1 cellular context compared by ENCODE assay signal in the genomic region with DNA sequence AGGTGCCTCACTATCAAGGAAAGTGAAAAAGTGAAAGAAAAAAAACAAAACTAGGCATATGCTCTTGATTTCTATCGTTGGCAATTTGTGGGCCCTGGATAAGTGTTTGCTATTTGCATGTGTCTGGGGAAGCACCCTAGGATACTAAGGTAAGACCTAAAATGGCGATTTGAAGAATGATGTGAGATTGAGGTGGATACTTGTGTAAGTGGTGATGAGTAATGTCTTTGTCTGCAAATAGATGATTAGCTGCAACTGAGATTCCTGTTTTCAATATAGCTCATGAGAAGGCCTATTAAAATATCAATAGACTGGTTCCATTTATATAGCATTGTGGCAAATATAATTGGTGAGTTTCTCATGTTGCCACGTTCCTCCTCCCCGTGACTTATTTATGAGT.
TF ChIP-seq lines count a peak whose summit lies in the region.

No MANE protein-coding gene starts in this region.

TF ChIP-seq in WTC11, 78 proteins besides CTCF, POLR2A, EP300 and RAD21 (continued from another document and continues in another):
- TF ChIP-seq ZNF121 (CRISPR knock-in tag; IDR thresholded peaks at IDR 0.05): no peak
- TF ChIP-seq, protein P1, sequence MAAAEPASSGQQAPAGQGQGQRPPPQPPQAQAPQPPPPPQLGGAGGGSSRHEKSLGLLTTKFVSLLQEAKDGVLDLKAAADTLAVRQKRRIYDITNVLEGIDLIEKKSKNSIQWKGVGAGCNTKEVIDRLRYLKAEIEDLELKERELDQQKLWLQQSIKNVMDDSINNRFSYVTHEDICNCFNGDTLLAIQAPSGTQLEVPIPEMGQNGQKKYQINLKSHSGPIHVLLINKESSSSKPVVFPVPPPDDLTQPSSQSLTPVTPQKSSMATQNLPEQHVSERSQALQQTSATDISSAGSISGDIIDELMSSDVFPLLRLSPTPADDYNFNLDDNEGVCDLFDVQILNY (CRISPR knock-in tag; IDR thresholded peaks at IDR 0.05): no peak
- TF ChIP-seq NR3C1 (CRISPR knock-in tag; conservative IDR thresholded peaks at IDR 0.05; ENCODE audit: low read depth): no peak
- no peak for TF ChIP-seq NR1H2 (CRISPR knock-in tag; IDR thresholded peaks at IDR 0.05)
- no peak for TF ChIP-seq HMGA2 (CRISPR knock-in tag; IDR thresholded peaks at IDR 0.05)
- TF ChIP-seq SMAD3 (CRISPR knock-in tag; IDR thresholded peaks at IDR 0.05; ENCODE audit: borderline replicate concordance): no peak
- TF ChIP-seq, protein P2, sequence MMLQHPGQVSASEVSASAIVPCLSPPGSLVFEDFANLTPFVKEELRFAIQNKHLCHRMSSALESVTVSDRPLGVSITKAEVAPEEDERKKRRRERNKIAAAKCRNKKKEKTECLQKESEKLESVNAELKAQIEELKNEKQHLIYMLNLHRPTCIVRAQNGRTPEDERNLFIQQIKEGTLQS (CRISPR knock-in tag; conservative IDR thresholded peaks at IDR 0.05): no peak
- TF ChIP-seq ZNF219 (CRISPR knock-in tag; IDR thresholded peaks at IDR 0.05; ENCODE audit: borderline replicate concordance): no peak
- TF ChIP-seq ZNF317 (CRISPR knock-in tag; IDR thresholded peaks at IDR 0.05; ENCODE audit: borderline replicate concordance, low read depth): no peak
- TF ChIP-seq, protein P3, sequence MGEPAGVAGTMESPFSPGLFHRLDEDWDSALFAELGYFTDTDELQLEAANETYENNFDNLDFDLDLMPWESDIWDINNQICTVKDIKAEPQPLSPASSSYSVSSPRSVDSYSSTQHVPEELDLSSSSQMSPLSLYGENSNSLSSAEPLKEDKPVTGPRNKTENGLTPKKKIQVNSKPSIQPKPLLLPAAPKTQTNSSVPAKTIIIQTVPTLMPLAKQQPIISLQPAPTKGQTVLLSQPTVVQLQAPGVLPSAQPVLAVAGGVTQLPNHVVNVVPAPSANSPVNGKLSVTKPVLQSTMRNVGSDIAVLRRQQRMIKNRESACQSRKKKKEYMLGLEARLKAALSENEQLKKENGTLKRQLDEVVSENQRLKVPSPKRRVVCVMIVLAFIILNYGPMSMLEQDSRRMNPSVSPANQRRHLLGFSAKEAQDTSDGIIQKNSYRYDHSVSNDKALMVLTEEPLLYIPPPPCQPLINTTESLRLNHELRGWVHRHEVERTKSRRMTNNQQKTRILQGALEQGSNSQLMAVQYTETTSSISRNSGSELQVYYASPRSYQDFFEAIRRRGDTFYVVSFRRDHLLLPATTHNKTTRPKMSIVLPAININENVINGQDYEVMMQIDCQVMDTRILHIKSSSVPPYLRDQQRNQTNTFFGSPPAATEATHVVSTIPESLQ (CRISPR knock-in tag; IDR thresholded peaks at IDR 0.05): no peak
- no peak for TF ChIP-seq KAT7 (CRISPR knock-in tag; IDR thresholded peaks at IDR 0.05; ENCODE audit: borderline replicate concordance)
- TF ChIP-seq TEAD1 (CRISPR knock-in tag; IDR thresholded peaks at IDR 0.05): no peak
- TF ChIP-seq, protein P4, sequence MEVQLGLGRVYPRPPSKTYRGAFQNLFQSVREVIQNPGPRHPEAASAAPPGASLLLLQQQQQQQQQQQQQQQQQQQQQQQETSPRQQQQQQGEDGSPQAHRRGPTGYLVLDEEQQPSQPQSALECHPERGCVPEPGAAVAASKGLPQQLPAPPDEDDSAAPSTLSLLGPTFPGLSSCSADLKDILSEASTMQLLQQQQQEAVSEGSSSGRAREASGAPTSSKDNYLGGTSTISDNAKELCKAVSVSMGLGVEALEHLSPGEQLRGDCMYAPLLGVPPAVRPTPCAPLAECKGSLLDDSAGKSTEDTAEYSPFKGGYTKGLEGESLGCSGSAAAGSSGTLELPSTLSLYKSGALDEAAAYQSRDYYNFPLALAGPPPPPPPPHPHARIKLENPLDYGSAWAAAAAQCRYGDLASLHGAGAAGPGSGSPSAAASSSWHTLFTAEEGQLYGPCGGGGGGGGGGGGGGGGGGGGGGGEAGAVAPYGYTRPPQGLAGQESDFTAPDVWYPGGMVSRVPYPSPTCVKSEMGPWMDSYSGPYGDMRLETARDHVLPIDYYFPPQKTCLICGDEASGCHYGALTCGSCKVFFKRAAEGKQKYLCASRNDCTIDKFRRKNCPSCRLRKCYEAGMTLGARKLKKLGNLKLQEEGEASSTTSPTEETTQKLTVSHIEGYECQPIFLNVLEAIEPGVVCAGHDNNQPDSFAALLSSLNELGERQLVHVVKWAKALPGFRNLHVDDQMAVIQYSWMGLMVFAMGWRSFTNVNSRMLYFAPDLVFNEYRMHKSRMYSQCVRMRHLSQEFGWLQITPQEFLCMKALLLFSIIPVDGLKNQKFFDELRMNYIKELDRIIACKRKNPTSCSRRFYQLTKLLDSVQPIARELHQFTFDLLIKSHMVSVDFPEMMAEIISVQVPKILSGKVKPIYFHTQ (CRISPR knock-in tag; IDR thresholded peaks at IDR 0.05): peak; percentile 68; the same call in 1 of the 2 replicates
- TF ChIP-seq ZNF138 (CRISPR knock-in tag; conservative IDR thresholded peaks at IDR 0.05): no peak
- TF ChIP-seq SP1 (CRISPR knock-in tag; conservative IDR thresholded peaks at IDR 0.05): no peak
- TF ChIP-seq, protein P5, sequence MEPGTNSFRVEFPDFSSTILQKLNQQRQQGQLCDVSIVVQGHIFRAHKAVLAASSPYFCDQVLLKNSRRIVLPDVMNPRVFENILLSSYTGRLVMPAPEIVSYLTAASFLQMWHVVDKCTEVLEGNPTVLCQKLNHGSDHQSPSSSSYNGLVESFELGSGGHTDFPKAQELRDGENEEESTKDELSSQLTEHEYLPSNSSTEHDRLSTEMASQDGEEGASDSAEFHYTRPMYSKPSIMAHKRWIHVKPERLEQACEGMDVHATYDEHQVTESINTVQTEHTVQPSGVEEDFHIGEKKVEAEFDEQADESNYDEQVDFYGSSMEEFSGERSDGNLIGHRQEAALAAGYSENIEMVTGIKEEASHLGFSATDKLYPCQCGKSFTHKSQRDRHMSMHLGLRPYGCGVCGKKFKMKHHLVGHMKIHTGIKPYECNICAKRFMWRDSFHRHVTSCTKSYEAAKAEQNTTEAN (CRISPR knock-in tag; IDR thresholded peaks at IDR 0.05): no peak
- TF ChIP-seq, protein P6, sequence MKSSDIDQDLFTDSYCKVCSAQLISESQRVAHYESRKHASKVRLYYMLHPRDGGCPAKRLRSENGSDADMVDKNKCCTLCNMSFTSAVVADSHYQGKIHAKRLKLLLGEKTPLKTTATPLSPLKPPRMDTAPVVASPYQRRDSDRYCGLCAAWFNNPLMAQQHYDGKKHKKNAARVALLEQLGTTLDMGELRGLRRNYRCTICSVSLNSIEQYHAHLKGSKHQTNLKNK (CRISPR knock-in tag; IDR thresholded peaks at IDR 0.05): no peak
- no peak for TF ChIP-seq ZNF263 (CRISPR knock-in tag; IDR thresholded peaks at IDR 0.05; ENCODE audit: low read depth)
- TF ChIP-seq NFYB (CRISPR knock-in tag; conservative IDR thresholded peaks at IDR 0.05; ENCODE audit: low read depth): no peak
- peak; percentile 97 for TF ChIP-seq EMX1 (CRISPR knock-in tag; IDR thresholded peaks at IDR 0.05)
- TF ChIP-seq, protein P7, sequence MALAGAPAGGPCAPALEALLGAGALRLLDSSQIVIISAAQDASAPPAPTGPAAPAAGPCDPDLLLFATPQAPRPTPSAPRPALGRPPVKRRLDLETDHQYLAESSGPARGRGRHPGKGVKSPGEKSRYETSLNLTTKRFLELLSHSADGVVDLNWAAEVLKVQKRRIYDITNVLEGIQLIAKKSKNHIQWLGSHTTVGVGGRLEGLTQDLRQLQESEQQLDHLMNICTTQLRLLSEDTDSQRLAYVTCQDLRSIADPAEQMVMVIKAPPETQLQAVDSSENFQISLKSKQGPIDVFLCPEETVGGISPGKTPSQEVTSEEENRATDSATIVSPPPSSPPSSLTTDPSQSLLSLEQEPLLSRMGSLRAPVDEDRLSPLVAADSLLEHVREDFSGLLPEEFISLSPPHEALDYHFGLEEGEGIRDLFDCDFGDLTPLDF (CRISPR knock-in tag; IDR thresholded peaks at IDR 0.05): no peak
- no peak for TF ChIP-seq NR2C2 (CRISPR knock-in tag; IDR thresholded peaks at IDR 0.05)
- TF ChIP-seq ELF4 (CRISPR knock-in tag; IDR thresholded peaks at IDR 0.05; ENCODE audit: low read depth): no peak
- no peak for TF ChIP-seq GTF2I (CRISPR knock-in tag; conservative IDR thresholded peaks at IDR 0.05)
- TF ChIP-seq, protein P8, sequence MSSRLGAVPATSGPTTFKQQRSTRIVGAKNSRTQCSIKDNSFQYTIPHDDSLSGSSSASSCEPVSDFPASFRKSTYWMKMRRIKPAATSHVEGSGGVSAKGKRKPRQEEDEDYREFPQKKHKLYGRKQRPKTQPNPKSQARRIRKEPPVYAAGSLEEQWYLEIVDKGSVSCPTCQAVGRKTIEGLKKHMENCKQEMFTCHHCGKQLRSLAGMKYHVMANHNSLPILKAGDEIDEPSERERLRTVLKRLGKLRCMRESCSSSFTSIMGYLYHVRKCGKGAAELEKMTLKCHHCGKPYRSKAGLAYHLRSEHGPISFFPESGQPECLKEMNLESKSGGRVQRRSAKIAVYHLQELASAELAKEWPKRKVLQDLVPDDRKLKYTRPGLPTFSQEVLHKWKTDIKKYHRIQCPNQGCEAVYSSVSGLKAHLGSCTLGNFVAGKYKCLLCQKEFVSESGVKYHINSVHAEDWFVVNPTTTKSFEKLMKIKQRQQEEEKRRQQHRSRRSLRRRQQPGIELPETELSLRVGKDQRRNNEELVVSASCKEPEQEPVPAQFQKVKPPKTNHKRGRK (CRISPR knock-in tag; IDR thresholded peaks at IDR 0.05; ENCODE audit: borderline replicate concordance): no peak
- peak; percentile 94 for TF ChIP-seq PRRX2 (CRISPR knock-in tag; IDR thresholded peaks at IDR 0.05)
- TF ChIP-seq, protein P9, sequence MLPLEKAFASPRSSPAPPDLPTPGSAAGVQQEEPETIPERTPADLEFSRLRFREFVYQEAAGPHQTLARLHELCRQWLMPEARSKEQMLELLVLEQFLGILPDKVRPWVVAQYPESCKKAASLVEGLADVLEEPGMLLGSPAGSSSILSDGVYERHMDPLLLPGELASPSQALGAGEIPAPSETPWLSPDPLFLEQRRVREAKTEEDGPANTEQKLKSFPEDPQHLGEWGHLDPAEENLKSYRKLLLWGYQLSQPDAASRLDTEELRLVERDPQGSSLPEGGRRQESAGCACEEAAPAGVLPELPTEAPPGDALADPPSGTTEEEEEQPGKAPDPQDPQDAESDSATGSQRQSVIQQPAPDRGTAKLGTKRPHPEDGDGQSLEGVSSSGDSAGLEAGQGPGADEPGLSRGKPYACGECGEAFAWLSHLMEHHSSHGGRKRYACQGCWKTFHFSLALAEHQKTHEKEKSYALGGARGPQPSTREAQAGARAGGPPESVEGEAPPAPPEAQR (CRISPR knock-in tag; IDR thresholded peaks at IDR 0.05): no peak
- TF ChIP-seq MYBL2 (CRISPR knock-in tag; IDR thresholded peaks at IDR 0.05): no peak
- TF ChIP-seq TP53 (CRISPR knock-in tag; IDR thresholded peaks at IDR 0.05): no peak
- TF ChIP-seq ZBTB21 (CRISPR knock-in tag; IDR thresholded peaks at IDR 0.05; ENCODE audit: borderline replicate concordance): no peak
- TF ChIP-seq, protein P10, sequence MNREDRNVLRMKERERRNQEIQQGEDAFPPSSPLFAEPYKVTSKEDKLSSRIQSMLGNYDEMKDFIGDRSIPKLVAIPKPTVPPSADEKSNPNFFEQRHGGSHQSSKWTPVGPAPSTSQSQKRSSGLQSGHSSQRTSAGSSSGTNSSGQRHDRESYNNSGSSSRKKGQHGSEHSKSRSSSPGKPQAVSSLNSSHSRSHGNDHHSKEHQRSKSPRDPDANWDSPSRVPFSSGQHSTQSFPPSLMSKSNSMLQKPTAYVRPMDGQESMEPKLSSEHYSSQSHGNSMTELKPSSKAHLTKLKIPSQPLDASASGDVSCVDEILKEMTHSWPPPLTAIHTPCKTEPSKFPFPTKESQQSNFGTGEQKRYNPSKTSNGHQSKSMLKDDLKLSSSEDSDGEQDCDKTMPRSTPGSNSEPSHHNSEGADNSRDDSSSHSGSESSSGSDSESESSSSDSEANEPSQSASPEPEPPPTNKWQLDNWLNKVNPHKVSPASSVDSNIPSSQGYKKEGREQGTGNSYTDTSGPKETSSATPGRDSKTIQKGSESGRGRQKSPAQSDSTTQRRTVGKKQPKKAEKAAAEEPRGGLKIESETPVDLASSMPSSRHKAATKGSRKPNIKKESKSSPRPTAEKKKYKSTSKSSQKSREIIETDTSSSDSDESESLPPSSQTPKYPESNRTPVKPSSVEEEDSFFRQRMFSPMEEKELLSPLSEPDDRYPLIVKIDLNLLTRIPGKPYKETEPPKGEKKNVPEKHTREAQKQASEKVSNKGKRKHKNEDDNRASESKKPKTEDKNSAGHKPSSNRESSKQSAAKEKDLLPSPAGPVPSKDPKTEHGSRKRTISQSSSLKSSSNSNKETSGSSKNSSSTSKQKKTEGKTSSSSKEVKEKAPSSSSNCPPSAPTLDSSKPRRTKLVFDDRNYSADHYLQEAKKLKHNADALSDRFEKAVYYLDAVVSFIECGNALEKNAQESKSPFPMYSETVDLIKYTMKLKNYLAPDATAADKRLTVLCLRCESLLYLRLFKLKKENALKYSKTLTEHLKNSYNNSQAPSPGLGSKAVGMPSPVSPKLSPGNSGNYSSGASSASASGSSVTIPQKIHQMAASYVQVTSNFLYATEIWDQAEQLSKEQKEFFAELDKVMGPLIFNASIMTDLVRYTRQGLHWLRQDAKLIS (CRISPR knock-in tag; IDR thresholded peaks at IDR 0.05; ENCODE audit: borderline replicate concordance): no peak
- TF ChIP-seq FOXJ3 (CRISPR knock-in tag; IDR thresholded peaks at IDR 0.05; ENCODE audit: borderline replicate concordance): no peak
- no peak for TF ChIP-seq JUN (CRISPR knock-in tag; IDR thresholded peaks at IDR 0.05)
- TF ChIP-seq, protein P11, sequence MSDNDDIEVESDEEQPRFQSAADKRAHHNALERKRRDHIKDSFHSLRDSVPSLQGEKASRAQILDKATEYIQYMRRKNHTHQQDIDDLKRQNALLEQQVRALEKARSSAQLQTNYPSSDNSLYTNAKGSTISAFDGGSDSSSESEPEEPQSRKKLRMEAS (CRISPR knock-in tag; IDR thresholded peaks at IDR 0.05): no peak
- TF ChIP-seq, protein P12, sequence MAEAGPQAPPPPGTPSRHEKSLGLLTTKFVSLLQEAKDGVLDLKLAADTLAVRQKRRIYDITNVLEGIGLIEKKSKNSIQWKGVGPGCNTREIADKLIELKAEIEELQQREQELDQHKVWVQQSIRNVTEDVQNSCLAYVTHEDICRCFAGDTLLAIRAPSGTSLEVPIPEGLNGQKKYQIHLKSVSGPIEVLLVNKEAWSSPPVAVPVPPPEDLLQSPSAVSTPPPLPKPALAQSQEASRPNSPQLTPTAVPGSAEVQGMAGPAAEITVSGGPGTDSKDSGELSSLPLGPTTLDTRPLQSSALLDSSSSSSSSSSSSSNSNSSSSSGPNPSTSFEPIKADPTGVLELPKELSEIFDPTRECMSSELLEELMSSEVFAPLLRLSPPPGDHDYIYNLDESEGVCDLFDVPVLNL (CRISPR knock-in tag; IDR thresholded peaks at IDR 0.05; ENCODE audit: borderline replicate concordance, low read depth): no peak
- no peak for TF ChIP-seq FOXK1 (CRISPR knock-in tag; IDR thresholded peaks at IDR 0.05)
- TF ChIP-seq, protein P13, sequence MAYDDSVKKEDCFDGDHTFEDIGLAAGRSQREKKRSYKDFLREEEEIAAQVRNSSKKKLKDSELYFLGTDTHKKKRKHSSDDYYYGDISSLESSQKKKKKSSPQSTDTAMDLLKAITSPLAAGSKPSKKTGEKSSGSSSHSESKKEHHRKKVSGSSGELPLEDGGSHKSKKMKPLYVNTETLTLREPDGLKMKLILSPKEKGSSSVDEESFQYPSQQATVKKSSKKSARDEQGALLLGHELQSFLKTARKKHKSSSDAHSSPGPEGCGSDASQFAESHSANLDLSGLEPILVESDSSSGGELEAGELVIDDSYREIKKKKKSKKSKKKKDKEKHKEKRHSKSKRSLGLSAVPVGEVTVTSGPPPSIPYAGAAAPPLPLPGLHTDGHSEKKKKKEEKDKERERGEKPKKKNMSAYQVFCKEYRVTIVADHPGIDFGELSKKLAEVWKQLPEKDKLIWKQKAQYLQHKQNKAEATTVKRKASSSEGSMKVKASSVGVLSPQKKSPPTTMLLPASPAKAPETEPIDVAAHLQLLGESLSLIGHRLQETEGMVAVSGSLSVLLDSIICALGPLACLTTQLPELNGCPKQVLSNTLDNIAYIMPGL (CRISPR knock-in tag; IDR thresholded peaks at IDR 0.05): no peak
- no peak for TF ChIP-seq RELA (CRISPR knock-in tag; IDR thresholded peaks at IDR 0.05; ENCODE audit: borderline replicate concordance)
